In the genomic region with DNA sequence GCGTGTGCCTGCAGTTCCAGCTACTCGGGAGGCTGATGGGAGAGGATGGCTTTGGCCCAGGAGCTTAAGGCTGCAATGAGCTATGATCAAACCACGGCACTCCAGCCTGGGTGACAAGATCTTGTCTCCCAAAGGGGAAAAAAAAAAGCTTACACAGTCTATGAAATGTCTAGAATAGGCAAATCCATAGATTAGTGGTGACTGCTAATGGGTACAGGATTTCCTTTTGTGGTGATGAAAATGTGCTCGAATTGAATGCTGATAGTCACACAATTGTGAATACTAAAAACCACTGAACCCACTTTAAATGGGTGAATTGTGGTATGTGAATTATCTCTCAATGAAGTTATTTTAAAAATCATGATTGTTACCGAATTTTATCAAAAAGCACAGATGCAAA, we compare ENCODE assay signal across 16 cellular contexts. TPM values are rescaled to one million over a fixed set of nuclear protein-coding genes. Genes with fewer than 3 reads are reported as not detected.
DNase-seq lines count a peak whose midpoint lies in the region; ATAC-seq and TF ChIP-seq lines count a peak whose summit lies in the region.
"Had no signal": no experiment of that assay in that cellular context is flagged by ENCODE, and none has a peak within 500 bp of the region (broad histone marks: within the 10 kb centered on the region; RNA-seq: fewer than 3 reads in every experiment).

No MANE protein-coding gene starts in this region.

- no peaks in the 10 kb centered on the region for H3K9me3 ChIP-seq in OCI-LY7 (ENCODE audit: low read length)
- H3K9me3 ChIP-seq: heart right ventricle, suprapubic skin had no signal

- ATAC-seq in central memory CD8-positive, alpha-beta T cell (replicated peaks; ENCODE audit: extremely low read depth, poor library complexity, severe bottlenecking), result peak; percentile 62
- peak; percentile 41 for ATAC-seq in stimulated activated naive CD8-positive, alpha-beta T cell treated with anti-CD3 and anti-CD28 coated beads, Interleukin-15, Interleukin-2, amounts not matched to agents 100 U/mL and 50 U/mL, for 24 hours
- ATAC-seq in HG02885 (IDR thresholded peaks at IDR 0.05; ENCODE audit: poor library complexity, unreplicated experiment), result no peak
- ATAC-seq: heart right ventricle had no signal

- POLR2A ChIA-PET in activated CD4-positive, alpha-beta memory T cell treated with anti-CD3 and anti-CD28 coated beads, Interleukin-2, amount 10 ng/mL, durations not matched to agents 7 days and 5 days (lab: Charles Lee), result interaction anchor here (1.1 to 5.2 kb wide), 2 partner anchors 12 to 14 kb away, joined by 3 to 32 read pairs; no protein-coding TSS in a partner anchor
- POLR2A ChIA-PET in activated CD4-positive, alpha-beta memory T cell treated with anti-CD3 and anti-CD28 coated beads for 36 hours (lab: Charles Lee), result interaction anchor here (0.6 to 1.1 kb wide), 2 partner anchors 11 to 12 kb away, joined by 3 to 4 read pairs; no protein-coding TSS in a partner anchor
- POLR2A ChIA-PET in OCI-LY7 (lab: Charles Lee), result interaction anchor here (0.7 kb wide), 1 partner anchor 1928 kb away, joined by 3 read pairs; no protein-coding TSS in a partner anchor

- peaks cover 88% of the 10 kb centered on the region for H3K4me1 Mint-ChIP-seq in activated CD4-positive, alpha-beta memory T cell treated with anti-CD3 and anti-CD28 coated beads, Interleukin-2, amount 10 ng/mL, durations not matched to agents 7 days and 5 days
- peaks cover 92% of the 10 kb centered on the region for H3K4me1 Mint-ChIP-seq in activated CD4-positive, alpha-beta memory T cell treated with anti-CD3 and anti-CD28 coated beads for 36 hours (ENCODE audit: low read depth)
- H3K4me1 Mint-ChIP-seq in central memory CD8-positive, alpha-beta T cell, result peaks cover 87% of the 10 kb centered on the region

- H3K4me2 ChIP-seq in OCI-LY7 (ENCODE audit: low read length), result peak overlapping the region; percentile 9; the same call in 1 of the 2 replicates

- no peaks in the 10 kb centered on the region for H3K9me3 Mint-ChIP-seq in activated CD4-positive, alpha-beta memory T cell treated with anti-CD3 and anti-CD28 coated beads, Interleukin-2, amount 10 ng/mL, durations not matched to agents 7 days and 5 days
- H3K9me3 Mint-ChIP-seq in activated CD4-positive, alpha-beta memory T cell treated with anti-CD3 and anti-CD28 coated beads for 36 hours, result no peaks in the 10 kb centered on the region
- H3K9me3 Mint-ChIP-seq in central memory CD8-positive, alpha-beta T cell, result no peaks in the 10 kb centered on the region
- H3K9me3 Mint-ChIP-seq: CD14-positive monocyte, HFFc6 had no signal

- H2AFZ ChIP-seq in OCI-LY7 (ENCODE audit: low read length), result no peak overlapping the region
- H2AFZ ChIP-seq: parathyroid adenoma had no signal

- peaks cover 69% of the 10 kb centered on the region for H4K20me1 ChIP-seq in OCI-LY7 (ENCODE audit: insufficient read depth, low read length)

- H3K4me1 ChIP-seq in OCI-LY7 (ENCODE audit: insufficient read depth, low read length, poor library complexity, severe bottlenecking), result peaks cover 90% of the 10 kb centered on the region

- H3K27ac ChIP-seq in OCI-LY7 (ENCODE audit: low read depth, low read length, poor library complexity, severe bottlenecking), result no peak overlapping the region
- H3K27ac ChIP-seq: heart right ventricle, parathyroid adenoma, suprapubic skin had no signal

- intact Hi-C loops in activated CD4-positive, alpha-beta memory T cell treated with anti-CD3 and anti-CD28 coated beads for 36 hours (cut with micrococcal nuclease), result no loop called here
- intact Hi-C loops in OCI-LY7 (cut with micrococcal nuclease; ENCODE audit: unreplicated experiment), result no loop called here

- H3K4me3 ChIP-seq in OCI-LY7 (ENCODE audit: low read depth, low read length, poor library complexity, severe bottlenecking), result no peak overlapping the region
- H3K4me3 ChIP-seq: heart right ventricle, suprapubic skin had no signal

- H3K9me2 ChIP-seq in OCI-LY7 (ENCODE audit: insufficient read depth, low read length), result no peaks in the 10 kb centered on the region

- BruUV-seq in OCI-LY7 (replicated peaks; lab: Mats Ljungman, UMichigan), result no TSS peak

- no peak for TF ChIP-seq CTCF in OCI-LY7 (conservative IDR thresholded peaks at IDR 0.05; ENCODE audit: low read length)

- H3K4me3 Mint-ChIP-seq in activated CD4-positive, alpha-beta memory T cell treated with anti-CD3 and anti-CD28 coated beads, Interleukin-2, amount 10 ng/mL, durations not matched to agents 7 days and 5 days, result no peak overlapping the region
- H3K4me3 Mint-ChIP-seq in activated CD4-positive, alpha-beta memory T cell treated with anti-CD3 and anti-CD28 coated beads for 36 hours, result no peak overlapping the region
- peak overlapping the region; percentile 65 for H3K4me3 Mint-ChIP-seq in central memory CD8-positive, alpha-beta T cell
- H3K4me3 Mint-ChIP-seq: HFFc6 had no signal

- peaks cover 91% of the 10 kb centered on the region for H3K79me2 ChIP-seq in OCI-LY7 (ENCODE audit: insufficient read depth, low read depth, low read length)

- DNase-seq in activated CD4-positive, alpha-beta memory T cell treated with anti-CD3 and anti-CD28 coated beads, Interleukin-2, amount 10 ng/mL, durations not matched to agents 7 days and 5 days, result no peak
- no peak for DNase-seq in activated CD4-positive, alpha-beta memory T cell treated with anti-CD3 and anti-CD28 coated beads for 36 hours
- DNase-seq in OCI-LY7 (ENCODE audit: low spot score) (no peak), NCI-H2081 treated with DMSO at 0.1 percent for 48 hours (lab: John Stamatoyannopoulos, UW) (no peak)
- no peak for DNase-seq in central memory CD8-positive, alpha-beta T cell (ENCODE audit: low spot score in 2 of 2)
- no peak for DNase-seq in stimulated activated naive CD8-positive, alpha-beta T cell treated with anti-CD3 and anti-CD28 coated beads, Interleukin-15, Interleukin-2, amounts not matched to agents 100 U/mL and 50 U/mL, for 24 hours
- no peak for DNase-seq in stimulated activated naive CD4-positive, alpha-beta T cell (lab: John Stamatoyannopoulos, UW)
- DNase-seq: aorta, DMS79, heart right ventricle, HFFc6, NCI-H1436 had no signal

- peak overlapping the region; percentile 48 for H3K27ac Mint-ChIP-seq in activated CD4-positive, alpha-beta memory T cell treated with anti-CD3 and anti-CD28 coated beads, Interleukin-2, amount 10 ng/mL, durations not matched to agents 7 days and 5 days
- no peak overlapping the region for H3K27ac Mint-ChIP-seq in activated CD4-positive, alpha-beta memory T cell treated with anti-CD3 and anti-CD28 coated beads for 36 hours
- peak overlapping the region; percentile 35 for H3K27ac Mint-ChIP-seq in central memory CD8-positive, alpha-beta T cell (ENCODE audit: low read depth)
- H3K27ac Mint-ChIP-seq: HFFc6 had no signal

- peaks cover 7% of the 10 kb centered on the region for H3K36me3 Mint-ChIP-seq in activated CD4-positive, alpha-beta memory T cell treated with anti-CD3 and anti-CD28 coated beads, Interleukin-2, amount 10 ng/mL, durations not matched to agents 7 days and 5 days (ENCODE audit: low read depth)
- H3K36me3 Mint-ChIP-seq in activated CD4-positive, alpha-beta memory T cell treated with anti-CD3 and anti-CD28 coated beads for 36 hours, result peaks cover 3% of the 10 kb centered on the region
- peaks cover 12% of the 10 kb centered on the region for H3K36me3 Mint-ChIP-seq in central memory CD8-positive, alpha-beta T cell (ENCODE audit: insufficient read depth)

- CTCF ChIA-PET in activated CD4-positive, alpha-beta memory T cell treated with anti-CD3 and anti-CD28 coated beads, Interleukin-2, amount 10 ng/mL, durations not matched to agents 7 days and 5 days (lab: Charles Lee), result interaction anchor here (0.6 to 7.2 kb wide), 4 partner anchors 12 to 144 kb away, joined by 3 to 62 read pairs (median 4); no protein-coding TSS in a partner anchor
- CTCF ChIA-PET in activated CD4-positive, alpha-beta memory T cell treated with anti-CD3 and anti-CD28 coated beads for 36 hours (lab: Charles Lee), result interaction anchor here (1.2 to 7.8 kb wide), 2 partner anchors 8 to 13 kb away, joined by 3 to 92 read pairs; no protein-coding TSS in a partner anchor
- CTCF ChIA-PET in OCI-LY7 (lab: Charles Lee; ENCODE audit: unreplicated experiment), result no interaction called here

- H3K27me3 Mint-ChIP-seq in activated CD4-positive, alpha-beta memory T cell treated with anti-CD3 and anti-CD28 coated beads, Interleukin-2, amount 10 ng/mL, durations not matched to agents 7 days and 5 days, result no peaks in the 10 kb centered on the region
- no peaks in the 10 kb centered on the region for H3K27me3 Mint-ChIP-seq in activated CD4-positive, alpha-beta memory T cell treated with anti-CD3 and anti-CD28 coated beads for 36 hours
- H3K27me3 Mint-ChIP-seq in central memory CD8-positive, alpha-beta T cell, result no peaks in the 10 kb centered on the region

- no peaks in the 10 kb centered on the region for H3K36me3 ChIP-seq in OCI-LY7 (ENCODE audit: insufficient read depth, low read length)
- H3K36me3 ChIP-seq: heart right ventricle, suprapubic skin had no signal

RNA-seq across cellular contexts. Expression of gene USP7, which starts 14.9 kb away (rescaled TPM):
- total RNA-seq in activated CD4-positive, alpha-beta memory T cell treated with anti-CD3 and anti-CD28 coated beads, Interleukin-2, amount 10 ng/mL, durations not matched to agents 7 days and 5 days, result 100 to 1,000 TPM; 162 to 166 TPM
- total RNA-seq in activated CD4-positive, alpha-beta memory T cell treated with anti-CD3 and anti-CD28 coated beads for 36 hours, result 100 to 1,000 TPM; 154 to 170 TPM
- total RNA-seq in OCI-LY7 (2014; rRNA removed; shearing (Covaris generic)), result 46.4 and 61.5 TPM in 2 replicates
- total RNA-seq in OCI-LY7 (2022), result 127 and 132 TPM in 2 replicates
